ENCODE assay signal across 16 cellular contexts in the genomic region with DNA sequence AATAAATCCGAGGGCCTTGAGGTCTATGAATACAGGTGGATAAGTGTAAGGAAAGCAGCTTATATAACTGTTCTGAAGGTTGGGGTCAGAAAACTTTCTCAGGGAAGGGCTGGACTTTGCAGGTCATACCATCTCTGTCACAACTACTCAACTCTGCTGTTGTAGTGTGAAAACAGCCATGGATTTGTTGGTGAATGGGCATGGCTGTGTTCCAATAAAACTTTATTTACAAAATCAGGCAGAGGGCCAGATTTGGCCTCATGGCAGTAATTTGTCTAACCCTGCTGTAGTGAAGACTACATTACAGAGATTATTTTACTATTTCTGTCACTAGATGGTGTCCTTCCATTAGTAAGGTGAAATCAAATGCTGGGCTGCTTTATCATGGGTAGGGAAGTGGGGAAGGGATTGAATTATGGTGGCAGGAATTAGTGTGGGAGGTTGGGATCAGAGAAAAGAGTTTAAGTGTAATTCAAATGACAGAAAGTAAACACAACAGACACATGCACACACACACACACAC.
DNase-seq lines count a peak whose midpoint lies in the region; ATAC-seq and TF ChIP-seq lines count a peak whose summit lies in the region.
"Had no signal": no experiment of that assay in that cellular context is flagged by ENCODE, and none has a peak within 500 bp of the region (broad histone marks: within the 10 kb centered on the region; RNA-seq: fewer than 3 reads in every experiment).

No MANE protein-coding gene starts in this region.

- H3K27me3 ChIP-seq in SK-N-SH (ENCODE audit: insufficient read depth) (no peaks in the 10 kb centered on the region), WERI-Rb-1 (ENCODE audit: insufficient read depth, low read depth, severe bottlenecking) (no peaks in the 10 kb centered on the region)
- H3K27me3 ChIP-seq: thyroid gland had no signal

- no peak overlapping the region for H3K9ac ChIP-seq in SK-N-SH

- no peaks in the 10 kb centered on the region; a peak in 1 of 4 replicates for H3K4me1 ChIP-seq in SK-N-SH (ENCODE audit: control insufficient read depth in 1 of 2, insufficient read depth in 2 of 2, low read depth in 1 of 2, low read length in 1 of 2)
- H3K4me1 ChIP-seq: thyroid gland had no signal

- no peaks in the 10 kb centered on the region for H3K27me3 Mint-ChIP-seq in type B pancreatic cell
- no peaks in the 10 kb centered on the region for H3K27me3 Mint-ChIP-seq in activated CD8-positive, alpha-beta memory T cell treated with anti-CD3 and anti-CD28 coated beads, Interleukin-2, amount 10 ng/mL, durations not matched to agents 7 days and 5 days

- peak; percentile 80 for TF ChIP-seq RAD21 in SK-N-SH (IDR thresholded peaks at IDR 0.05; ENCODE audit: low read length)

- no peaks in the 10 kb centered on the region for H3K4me1 Mint-ChIP-seq in type B pancreatic cell (ENCODE audit: unreplicated experiment)
- no peaks in the 10 kb centered on the region for H3K4me1 Mint-ChIP-seq in activated CD8-positive, alpha-beta memory T cell treated with anti-CD3 and anti-CD28 coated beads, Interleukin-2, amount 10 ng/mL, durations not matched to agents 7 days and 5 days

- peak; percentile 38 for DNase-seq in SK-N-SH
- peak; percentile 45 for DNase-seq in NCI-H526 treated with DMSO at 0.1 percent for 48 hours (lab: John Stamatoyannopoulos, UW)
- peak; percentile 16 for DNase-seq in WERI-Rb-1
- no peak for DNase-seq in type B pancreatic cell (ENCODE audit: extremely low spot score, unreplicated experiment)
- DNase-seq in activated CD8-positive, alpha-beta memory T cell treated with anti-CD3 and anti-CD28 coated beads, Interleukin-2, amount 10 ng/mL, durations not matched to agents 7 days and 5 days, result no peak
- DNase-seq: activated CD4-positive, alpha-beta T cell treated with anti-CD3 and anti-CD28 coated beads for 48 hours; activated T-cell treated with anti-CD3 and anti-CD28 coated beads, Interleukin-2, amount 50 U/mL, for 4 hours; cerebellar nuclear complex; PC-9; posterior cingulate gyrus; stimulated activated CD4-positive, alpha-beta T cell treated with anti-CD3 and anti-CD28 coated beads, Interleukin-15, amount 100 ng/mL, for 24 hours; thyroid gland had no signal

- ATAC-seq in SK-N-SH treated with all-trans-retinoic acid at 6 μM for 48 hours (no peak), GM19452 (IDR thresholded peaks at IDR 0.05; ENCODE audit: unreplicated experiment) (no peak), GM18858 (IDR thresholded peaks at IDR 0.05; ENCODE audit: unreplicated experiment) (no peak)
- no peak for ATAC-seq in activated CD8-positive, alpha-beta memory T cell treated with anti-CD3 and anti-CD28 coated beads, Interleukin-2, amount 10 ng/mL, durations not matched to agents 7 days and 5 days
- ATAC-seq: activated T-cell treated with anti-CD3 and anti-CD28 coated beads, Interleukin-2, amount 50 U/mL, for 4 hours had no signal

- H3F3A ChIP-seq in SK-N-SH (replicated peaks; ENCODE audit: insufficient read depth), result no peaks in the 10 kb centered on the region

- POLR2A ChIA-PET in SK-N-SH (lab: Yijun Ruan, JAX), result interaction anchor here (0.6 kb wide), 1 partner anchor 244 kb away, joined by 3 read pairs; no protein-coding TSS in a partner anchor

- H3K9me3 ChIP-seq in SK-N-SH (no peaks in the 10 kb centered on the region), WERI-Rb-1 (ENCODE audit: severe bottlenecking) (no peaks in the 10 kb centered on the region)
- H3K9me3 ChIP-seq: thyroid gland had no signal

- H4K20me1 ChIP-seq in SK-N-SH (ENCODE audit: insufficient read depth), result no peaks in the 10 kb centered on the region

- no peak overlapping the region for H3K4me2 ChIP-seq in SK-N-SH
- H3K4me2 ChIP-seq: PC-9 had no signal

- WGBS in SK-N-SH (ENCODE audit: low lambda C conversion rate), result 4% methylated on average over 1 of the region's 1 CpG

- no peaks in the 10 kb centered on the region for H3K9me3 Mint-ChIP-seq in type B pancreatic cell
- peaks cover 2% of the 10 kb centered on the region for H3K9me3 Mint-ChIP-seq in activated CD8-positive, alpha-beta memory T cell treated with anti-CD3 and anti-CD28 coated beads, Interleukin-2, amount 10 ng/mL, durations not matched to agents 7 days and 5 days (ENCODE audit: low read depth)
- H3K9me3 Mint-ChIP-seq: T-helper 1 cell treated with Interleukin-12 subunit alpha and Interleukin-12 subunit beta and Interleukin-4 antibody, amounts not matched to agents 30 μg/mL and 1 μg/mL, for 36 hours had no signal

- no peaks in the 10 kb centered on the region for H3K36me3 ChIP-seq in SK-N-SH (replicated peaks in 1 of 2; ENCODE audit: control insufficient read depth in 1 of 2, insufficient read depth in 2 of 2, low read length in 1 of 2)
- no peaks in the 10 kb centered on the region for H3K36me3 ChIP-seq in WERI-Rb-1
- H3K36me3 ChIP-seq: thyroid gland had no signal

- TF ChIP-seq EP300 in SK-N-SH (IDR thresholded peaks at IDR 0.05; ENCODE audit: borderline replicate concordance in 1 of 2, low read depth in 1 of 2, low read length in 1 of 2), result no peak

- no peak overlapping the region for H3K27ac ChIP-seq in SK-N-SH (ENCODE audit: low read depth in 2 of 2, low read length in 1 of 2)
- H3K27ac ChIP-seq in WERI-Rb-1, result no peak overlapping the region
- H3K27ac ChIP-seq: PC-9, thyroid gland had no signal

- no peaks in the 10 kb centered on the region for H3K79me2 ChIP-seq in SK-N-SH (ENCODE audit: insufficient read depth)

- H3K36me3 Mint-ChIP-seq in type B pancreatic cell, result no peaks in the 10 kb centered on the region
- H3K36me3 Mint-ChIP-seq in activated CD8-positive, alpha-beta memory T cell treated with anti-CD3 and anti-CD28 coated beads, Interleukin-2, amount 10 ng/mL, durations not matched to agents 7 days and 5 days, result no peaks in the 10 kb centered on the region

- H3K4me3 Mint-ChIP-seq in type B pancreatic cell, result no peak overlapping the region
- no peak overlapping the region for H3K4me3 Mint-ChIP-seq in activated CD8-positive, alpha-beta memory T cell treated with anti-CD3 and anti-CD28 coated beads, Interleukin-2, amount 10 ng/mL, durations not matched to agents 7 days and 5 days
- H3K4me3 Mint-ChIP-seq: activated T-cell treated with anti-CD3 and anti-CD28 coated beads, Interleukin-2, amount 50 U/mL, for 4 hours; T-helper 1 cell treated with Interleukin-12 subunit alpha and Interleukin-12 subunit beta and Interleukin-4 antibody, amounts not matched to agents 30 μg/mL and 1 μg/mL, for 36 hours had no signal

- H3K4me3 ChIP-seq in SK-N-SH (ENCODE audit: low read depth in 2 of 2, low read length in 1 of 2) (no peak overlapping the region), WERI-Rb-1 (ENCODE audit: low read depth, low read length) (no peak overlapping the region)
- H3K4me3 ChIP-seq: PC-9, thyroid gland had no signal

- CTCF ChIA-PET in SK-N-SH (lab: Yijun Ruan, JAX), result interaction anchor here (0.7 to 3.3 kb wide), 22 partner anchors 9 to 1159 kb away, joined by 3 to 25 read pairs (median 4); no protein-coding TSS in a partner anchor
- CTCF ChIA-PET in activated CD8-positive, alpha-beta memory T cell treated with anti-CD3 and anti-CD28 coated beads, Interleukin-2, amount 10 ng/mL, durations not matched to agents 7 days and 5 days (lab: Charles Lee), result no interaction called here

- H2AFZ ChIP-seq in SK-N-SH (ENCODE audit: low read depth), result no peak overlapping the region
- H2AFZ ChIP-seq: PC-9 had no signal

- no peak for TF ChIP-seq CTCF in SK-N-SH (IDR thresholded peaks at IDR 0.05)
- TF ChIP-seq CTCF in WERI-Rb-1 (IDR thresholded peaks at IDR 0.05; ENCODE audit: low read depth, low read length), result 0 out of 2 replicates have a peak, but pooled peaks have one; percentile 15
- TF ChIP-seq CTCF in type B pancreatic cell (conservative IDR thresholded peaks at IDR 0.05), result peak; percentile 38

- no peak overlapping the region for H3K27ac Mint-ChIP-seq in type B pancreatic cell
- no peak overlapping the region for H3K27ac Mint-ChIP-seq in activated CD8-positive, alpha-beta memory T cell treated with anti-CD3 and anti-CD28 coated beads, Interleukin-2, amount 10 ng/mL, durations not matched to agents 7 days and 5 days
- H3K27ac Mint-ChIP-seq: T-helper 1 cell treated with Interleukin-12 subunit alpha and Interleukin-12 subunit beta and Interleukin-4 antibody, amounts not matched to agents 30 μg/mL and 1 μg/mL, for 36 hours had no signal

- H3K9me2 ChIP-seq in SK-N-SH, result no peaks in the 10 kb centered on the region

TF ChIP-seq in SK-N-SH, 30 proteins besides CTCF, POLR2A, EP300 and RAD21:
- TF ChIP-seq POLR2AphosphoS5 (IDR thresholded peaks at IDR 0.05; ENCODE audit: low read depth, low read length) (no peak), TAF1 (IDR thresholded peaks at IDR 0.05; ENCODE audit: borderline replicate concordance, low read depth, low read length) (no peak), RFX5 (IDR thresholded peaks at IDR 0.05; ENCODE audit: low read length) (no peak), FOXM1 (IDR thresholded peaks at IDR 0.05; ENCODE audit: low read depth) (no peak), SMC3 (IDR thresholded peaks at IDR 0.05; ENCODE audit: low read depth, low read length) (peak; percentile 48)
- TF ChIP-seq, protein P1, sequence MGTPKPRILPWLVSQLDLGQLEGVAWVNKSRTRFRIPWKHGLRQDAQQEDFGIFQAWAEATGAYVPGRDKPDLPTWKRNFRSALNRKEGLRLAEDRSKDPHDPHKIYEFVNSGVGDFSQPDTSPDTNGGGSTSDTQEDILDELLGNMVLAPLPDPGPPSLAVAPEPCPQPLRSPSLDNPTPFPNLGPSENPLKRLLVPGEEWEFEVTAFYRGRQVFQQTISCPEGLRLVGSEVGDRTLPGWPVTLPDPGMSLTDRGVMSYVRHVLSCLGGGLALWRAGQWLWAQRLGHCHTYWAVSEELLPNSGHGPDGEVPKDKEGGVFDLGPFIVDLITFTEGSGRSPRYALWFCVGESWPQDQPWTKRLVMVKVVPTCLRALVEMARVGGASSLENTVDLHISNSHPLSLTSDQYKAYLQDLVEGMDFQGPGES (IDR thresholded peaks at IDR 0.05; ENCODE audit: low read depth, low read length), result no peak

TF ChIP-seq in SK-N-SH treated with all-trans-retinoic acid at 6 μM for 48 hours, 23 proteins besides CTCF, POLR2A, EP300 and RAD21 (continues in another document):
- no peak for TF ChIP-seq OSR1 (CRISPR knock-in tag; IDR thresholded peaks at IDR 0.05)
- TF ChIP-seq, protein P2, sequence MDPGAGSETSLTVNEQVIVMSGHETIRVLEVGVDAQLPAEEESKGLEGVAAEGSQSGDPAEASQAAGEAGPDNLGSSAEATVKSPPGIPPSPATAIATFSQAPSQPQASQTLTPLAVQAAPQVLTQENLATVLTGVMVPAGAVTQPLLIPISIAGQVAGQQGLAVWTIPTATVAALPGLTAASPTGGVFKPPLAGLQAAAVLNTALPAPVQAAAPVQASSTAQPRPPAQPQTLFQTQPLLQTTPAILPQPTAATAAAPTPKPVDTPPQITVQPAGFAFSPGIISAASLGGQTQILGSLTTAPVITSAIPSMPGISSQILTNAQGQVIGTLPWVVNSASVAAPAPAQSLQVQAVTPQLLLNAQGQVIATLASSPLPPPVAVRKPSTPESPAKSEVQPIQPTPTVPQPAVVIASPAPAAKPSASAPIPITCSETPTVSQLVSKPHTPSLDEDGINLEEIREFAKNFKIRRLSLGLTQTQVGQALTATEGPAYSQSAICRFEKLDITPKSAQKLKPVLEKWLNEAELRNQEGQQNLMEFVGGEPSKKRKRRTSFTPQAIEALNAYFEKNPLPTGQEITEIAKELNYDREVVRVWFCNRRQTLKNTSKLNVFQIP (CRISPR knock-in tag; IDR thresholded peaks at IDR 0.05; ENCODE audit: borderline replicate concordance, low read depth), result no peak

Comparison
In these comparisons a context has a peak if more than half of its experiments do, and no peak if none do; other contexts are left out.
1. DNase-seq: peak in SK-N-SH (single experiment), NCI-H526 treated with DMSO at 0.1 percent for 48 hours (single experiment) and WERI-Rb-1 (single experiment); none in type B pancreatic cell (single experiment) and activated CD8-positive, alpha-beta memory T cell treated with anti-CD3 and anti-CD28 coated beads, Interleukin-2, amount 10 ng/mL, durations not matched to agents 7 days and 5 days (single experiment).